Comparison of ENCODE assay signal across 7 cellular contexts in the genomic region with DNA sequence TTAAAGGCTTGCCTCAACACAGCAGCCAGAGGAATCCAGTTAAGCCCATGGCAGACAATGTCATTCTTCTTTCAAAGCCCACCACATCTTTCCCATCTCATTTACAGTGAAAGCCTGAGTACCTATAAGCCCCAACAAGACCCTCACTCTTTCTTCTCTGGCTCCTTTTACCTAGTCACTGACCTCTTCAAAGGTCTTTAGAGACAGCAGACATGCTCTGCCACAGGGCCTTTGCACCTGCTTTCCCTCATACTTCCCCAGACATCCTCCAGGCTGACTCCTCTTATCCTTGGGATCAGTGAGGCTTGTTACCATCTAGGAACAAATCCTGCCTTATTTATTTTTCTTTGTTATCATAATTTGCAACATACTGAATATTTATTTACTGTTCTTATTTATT. TPM values are rescaled to one million over a fixed set of nuclear protein-coding genes. Genes with fewer than 3 reads are reported as not detected.
"Had no signal": no experiment of that assay in that cellular context is flagged by ENCODE, and none has a peak within 500 bp of the region (broad histone marks: within the 10 kb centered on the region; RNA-seq: fewer than 3 reads in every experiment).

No MANE protein-coding gene starts in this region.

- ATAC-seq: GM23338, HCT116 had no signal

- H3K36me3 ChIP-seq: HAP-1 had no signal

- H3K4me3 Mint-ChIP-seq: GM23338 had no signal

- H3K27ac Mint-ChIP-seq: GM23338 had no signal

- DNase-seq: H7, IMR-90, KBM-7 had no signal

- H3K9me3 ChIP-seq: HAP-1 had no signal

- H3K4me3 ChIP-seq: GM23338, HAP-1 had no signal

- FAIRE-seq: HTR-8/SVneo had no signal

- H3K4me2 ChIP-seq: GM23338 had no signal

RNA-seq across cellular contexts. Expression of a gene that starts 17.8 kb away (rescaled TPM):
- total RNA-seq: GM23338, H7, IMR-90 had no signal
- polyA plus RNA-seq: GM23338, IMR-90 had no signal
